11 cellular contexts compared by ENCODE assay signal in the genomic region with DNA sequence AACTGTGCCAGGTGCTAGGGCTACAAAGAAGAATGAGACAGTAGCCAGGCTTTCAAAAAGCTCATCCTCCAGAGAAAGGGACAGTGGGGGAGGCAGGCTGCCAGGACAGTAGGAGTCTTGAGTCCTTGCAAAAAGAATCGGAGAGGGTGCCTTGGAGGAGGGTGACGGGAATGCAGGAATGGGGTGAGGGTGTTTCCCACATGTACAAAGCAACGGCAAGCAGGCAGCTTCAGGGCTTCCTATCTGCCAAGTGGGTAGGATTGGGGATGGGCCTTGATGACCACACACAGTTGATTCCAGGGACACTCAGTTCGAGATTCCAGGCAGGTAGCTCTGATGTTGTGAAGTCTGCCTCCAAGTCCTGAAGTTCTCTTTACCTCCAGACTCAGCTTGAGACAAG. TPM values are rescaled to one million over a fixed set of nuclear protein-coding genes. Genes with fewer than 3 reads are reported as not detected.
A peak's percentile ranks its signal among the peaks of the same experiment; 100 is the strongest.
DNase-seq lines count a peak whose midpoint lies in the region; ATAC-seq and TF ChIP-seq lines count a peak whose summit lies in the region.
"Had no signal": no experiment of that assay in that cellular context is flagged by ENCODE, and none has a peak within 500 bp of the region (broad histone marks: within the 10 kb centered on the region; RNA-seq: fewer than 3 reads in every experiment).

No MANE protein-coding gene starts in this region.

- no peaks in the 10 kb centered on the region for H3K36me3 Mint-ChIP-seq in CD8-positive, alpha-beta T cell
- H3K36me3 Mint-ChIP-seq in activated T-helper 17 cell treated with anti-CD3 and anti-CD28 coated beads, Interleukin-2, amount 50 U/mL, for 72 hours (ENCODE audit: low read depth), result no peaks in the 10 kb centered on the region
- no peaks in the 10 kb centered on the region for H3K36me3 Mint-ChIP-seq in natural killer cell

- no peaks in the 10 kb centered on the region for H3K27me3 ChIP-seq in CD8-positive, alpha-beta T cell (ENCODE audit: insufficient read depth, low read length)
- H3K27me3 ChIP-seq: foreskin keratinocyte had no signal

- H3K4me1 Mint-ChIP-seq in CD8-positive, alpha-beta T cell (ENCODE audit: low read depth), result peaks cover 18% of the 10 kb centered on the region
- H3K4me1 Mint-ChIP-seq in activated T-helper 17 cell treated with anti-CD3 and anti-CD28 coated beads, Interleukin-2, amount 50 U/mL, for 72 hours, result peaks cover 4% of the 10 kb centered on the region
- peaks cover 18 to 19% of the 10 kb centered on the region in 2 donors for H3K4me1 Mint-ChIP-seq in natural killer cell

- H3K9me3 Mint-ChIP-seq in CD8-positive, alpha-beta T cell, result no peaks in the 10 kb centered on the region
- no peaks in the 10 kb centered on the region for H3K9me3 Mint-ChIP-seq in activated T-helper 17 cell treated with anti-CD3 and anti-CD28 coated beads, Interleukin-2, amount 50 U/mL, for 72 hours
- no peaks in the 10 kb centered on the region for H3K9me3 Mint-ChIP-seq in natural killer cell

- intact Hi-C loops in CD8-positive, alpha-beta T cell (cut with DNase I, micrococcal nuclease), result loop anchor here in 1 of 2 experiments (1.0 kb wide), 1 partner anchor 125 kb away; no protein-coding TSS in a partner anchor
- intact Hi-C loops in natural killer cell (cut with micrococcal nuclease), result no loop called here

- H3K4me1 ChIP-seq in CD8-positive, alpha-beta T cell (ENCODE audit: insufficient read depth, low read length), result peaks cover 14% of the 10 kb centered on the region
- H3K4me1 ChIP-seq: foreskin keratinocyte had no signal

- DNase-seq in CD8-positive, alpha-beta T cell, result no peak
- DNase-seq in KG1 (lab: John Stamatoyannopoulos, UW) (peak; percentile 70), natural killer cell (no peak), NCI-H1048 (lab: John Stamatoyannopoulos, UW) (no peak)
- DNase-seq in central memory CD4-positive, alpha-beta T cell, result no peak
- DNase-seq in stimulated activated CD4-positive, alpha-beta T cell treated with anti-CD3 and anti-CD28 coated beads, Interleukin-12 subunit alpha, Interleukin-12 subunit beta, amount 100 ng/mL, for 4 hours, result no peak
- DNase-seq: NCI-H774, transverse colon had no signal

- POLR2A ChIA-PET in CD8-positive, alpha-beta T cell (lab: Charles Lee), result interaction anchor here (1.1 to 1.8 kb wide), 8 partner anchors 8 to 186 kb away, joined by 3 to 8 read pairs (median 4); partner anchors contain the start of gene NOG

- H3K27me3 Mint-ChIP-seq in CD8-positive, alpha-beta T cell (ENCODE audit: low read depth), result no peaks in the 10 kb centered on the region
- peaks cover 4% of the 10 kb centered on the region for H3K27me3 Mint-ChIP-seq in activated T-helper 17 cell treated with anti-CD3 and anti-CD28 coated beads, Interleukin-2, amount 50 U/mL, for 72 hours
- peaks cover 47 to 58% of the 10 kb centered on the region in 2 donors for H3K27me3 Mint-ChIP-seq in natural killer cell (ENCODE audit: low read depth in 2 of 2)

- peak overlapping the region; percentile 63 for H3K27ac ChIP-seq in CD8-positive, alpha-beta T cell (ENCODE audit: low read depth, low read length)
- H3K27ac ChIP-seq: foreskin keratinocyte, transverse colon had no signal

- no peaks in the 10 kb centered on the region for H3K36me3 ChIP-seq in CD8-positive, alpha-beta T cell (ENCODE audit: insufficient read depth, low read length)
- H3K36me3 ChIP-seq: transverse colon had no signal

- H3K9me3 ChIP-seq in CD8-positive, alpha-beta T cell (ENCODE audit: low read length), result no peaks in the 10 kb centered on the region
- H3K9me3 ChIP-seq: transverse colon had no signal

- no peak for ATAC-seq in CD8-positive, alpha-beta T cell
- ATAC-seq in activated T-helper 17 cell treated with anti-CD3 and anti-CD28 coated beads, Interleukin-2, amount 50 U/mL, for 72 hours (replicated peaks), result no peak
- ATAC-seq in natural killer cell (no peak), HG03439 (IDR thresholded peaks at IDR 0.05; ENCODE audit: unreplicated experiment) (no peak)

- TF ChIP-seq CTCF in CD8-positive, alpha-beta T cell (IDR thresholded peaks at IDR 0.05), result no peak
- no peak for TF ChIP-seq CTCF in natural killer cell (IDR thresholded peaks at IDR 0.05)

- peak overlapping the region; percentile 95 for H3K27ac Mint-ChIP-seq in CD8-positive, alpha-beta T cell
- peak overlapping the region; percentile 93 for H3K27ac Mint-ChIP-seq in activated T-helper 17 cell treated with anti-CD3 and anti-CD28 coated beads, Interleukin-2, amount 50 U/mL, for 72 hours
- H3K27ac Mint-ChIP-seq in natural killer cell, result peak overlapping the region in 1 of 2 donors; percentile 72

- peak overlapping the region; percentile 44 for H3K4me3 ChIP-seq in CD8-positive, alpha-beta T cell (ENCODE audit: low read depth, low read length)

- CTCF ChIA-PET in CD8-positive, alpha-beta T cell (lab: Charles Lee), result interaction anchor here (1.0 to 4.9 kb wide), 20 partner anchors 8 to 1253 kb away, joined by 3 to 46 read pairs (median 6); partner anchors contain the start of gene NOG

- H3K4me3 Mint-ChIP-seq in CD8-positive, alpha-beta T cell, result peak overlapping the region; percentile 93
- H3K4me3 Mint-ChIP-seq in activated T-helper 17 cell treated with anti-CD3 and anti-CD28 coated beads, Interleukin-2, amount 50 U/mL, for 72 hours, result peak overlapping the region; percentile 89
- peak overlapping the region; percentile 89 for H3K4me3 Mint-ChIP-seq in natural killer cell

RNA-seq across cellular contexts. Expression of gene C17orf67, which starts 54.4 kb away (rescaled TPM):
- total RNA-seq in CD8-positive, alpha-beta T cell, result 1 to 10 TPM; 2.4 to 2.9 TPM
- total RNA-seq in activated T-helper 17 cell treated with anti-CD3 and anti-CD28 coated beads, Interleukin-2, amount 50 U/mL, for 72 hours, result 1 to 10 TPM; 5.0 to 5.6 TPM
- 1 to 10 TPM; 3.4 to 4.8 (median 3.5) TPM for total RNA-seq in natural killer cell

RNA-seq across cellular contexts. Expression of gene DGKE, which starts 54.6 kb away (rescaled TPM):
- 10 to 100 TPM; 24.4 to 25.4 TPM for total RNA-seq in CD8-positive, alpha-beta T cell
- total RNA-seq in activated T-helper 17 cell treated with anti-CD3 and anti-CD28 coated beads, Interleukin-2, amount 50 U/mL, for 72 hours, result 10 to 100 TPM; 44.1 to 49.9 TPM
- total RNA-seq in natural killer cell, result 10 to 100 TPM; 19.3 to 31.0 (median 29.5) TPM
